ENCODE assay signal across 7 cellular contexts in genomic region chr22:22321743-22322611, GRCh38.
DNase-seq lines count a peak whose midpoint lies in the region; ATAC-seq, FAIRE-seq and TF ChIP-seq lines count a peak whose summit lies in the region.
"Not testable (repeated sequence)": the region's sequence is repeated elsewhere in the genome, so short reads cannot be mapped to it uniquely, and the experiment has no call there.

No MANE protein-coding gene starts in this region.

- not testable (repeated sequence) for H3K4me1 ChIP-seq in K562 (replicated peaks in 1 of 2; ENCODE audit: control insufficient read depth in 2 of 2, insufficient read depth in 2 of 2, low read length in 2 of 2); small intestine (ENCODE audit: control insufficient read depth in 2 of 2, insufficient read depth in 1 of 2, low read depth in 1 of 2, low read length in 1 of 2)

- TF ChIP-seq CTCF in WERI-Rb-1 (IDR thresholded peaks at IDR 0.05; ENCODE audit: low read depth, low read length), result peak; percentile 92
- peak; percentile 98 to 99 (median 98) for TF ChIP-seq CTCF in K562 (IDR thresholded peaks at IDR 0.05 in 2 of 3, conservative IDR thresholded peaks at IDR 0.05 in 1 of 3; ENCODE audit: insufficient read depth in 2 of 3, low read depth in 1 of 3, low read length in 3 of 3)

- not testable (repeated sequence) for H3K36me3 ChIP-seq in WERI-Rb-1
- peaks cover 31% of the 10 kb centered on the region for H3K36me3 ChIP-seq in K562 (ENCODE audit: control insufficient read depth, insufficient read depth, low read length)
- H3K36me3 ChIP-seq in small intestine (ENCODE audit: control insufficient read depth in 2 of 2, insufficient read depth in 2 of 2, low read length in 2 of 2), result peaks cover 2 to 10% of the 10 kb centered on the region in 2 donors

- H3K9me3 ChIP-seq in WERI-Rb-1 (ENCODE audit: severe bottlenecking); K562 (replicated peaks; ENCODE audit: control insufficient read depth, insufficient read depth, low read depth, low read length); small intestine (ENCODE audit: control insufficient read depth, low read depth): not testable (repeated sequence)

- intact Hi-C loops in K562 (cut with micrococcal nuclease), result not testable (repeated sequence)

- ATAC-seq in GM18498 (IDR thresholded peaks at IDR 0.05; ENCODE audit: unreplicated experiment) (peak; percentile 81), HG03139 (IDR thresholded peaks at IDR 0.05; ENCODE audit: unreplicated experiment) (peak; percentile 88), K562 (peak; percentile 99)

- BruUV-seq in K562 (replicated peaks; lab: Mats Ljungman, UMichigan), result not testable (repeated sequence)

- peak; percentile 16 for DNase-seq in NCI-H345 treated with DMSO at 0.1 percent for 48 hours (lab: John Stamatoyannopoulos, UW; ENCODE audit: unreplicated experiment)
- DNase-seq in WERI-Rb-1, result peak; percentile 84
- DNase-seq in K562 (ENCODE audit: extremely low read depth in 1 of 4, low spot score in 3 of 4), result peak; percentile 93 to 95 (median 94)
- peak in 38 of 51 donors; percentile 9 to 74 (median 33) for DNase-seq in hypothalamus (lab: John Stamatoyannopoulos, UW)
- peak; percentile 79 for DNase-seq in small intestine

- not testable (repeated sequence) for H3K27me3 ChIP-seq in WERI-Rb-1 (ENCODE audit: insufficient read depth, low read depth, severe bottlenecking); small intestine (ENCODE audit: control insufficient read depth in 2 of 2, insufficient read depth in 2 of 2, low read length in 2 of 2)
- peaks cover 5 to 10% of the 10 kb centered on the region in 2 experiments; a peak in 4 of 5 replicates for H3K27me3 ChIP-seq in K562 (ENCODE audit: control insufficient read depth in 2 of 2, insufficient read depth in 2 of 2, low read length in 2 of 2)

- H4K20me1 ChIP-seq in K562 (replicated peaks; ENCODE audit: control insufficient read depth, insufficient read depth, low read length), result 0 out of 2 replicates have a peak, but pooled peaks cover 11% of the 10 kb centered on the region

- H3K9me1 ChIP-seq in K562 (ENCODE audit: control insufficient read depth, insufficient read depth, low read length), result peaks cover 11% of the 10 kb centered on the region

- POLR2A ChIA-PET in K562 (lab: Yijun Ruan, JAX), result interaction anchor here (0.6 to 1.0 kb wide), 4 partner anchors 18 to 1764 kb away, joined by 3 read pairs; no protein-coding TSS in a partner anchor

- CTCF ChIA-PET in K562 (lab: Yijun Ruan, JAX; ENCODE audit: low intra/inter-chr PET ratio), result interaction anchor here (0.6 to 0.9 kb wide), 2 partner anchors 114 to 165 kb away, joined by 3 to 9 read pairs; no protein-coding TSS in a partner anchor

- TF ChIP-seq POLR2A in K562 (conservative IDR thresholded peaks at IDR 0.05), result not testable (repeated sequence)

- not testable (repeated sequence) for H3K79me2 ChIP-seq in K562 (ENCODE audit: control insufficient read depth, insufficient read depth, low read length)

- H3K4me2 ChIP-seq in K562 (ENCODE audit: insufficient read depth, low read length), result not testable (repeated sequence)

- H3K4me3 ChIP-seq in WERI-Rb-1 (ENCODE audit: low read depth, low read length); K562; small intestine (ENCODE audit: low read depth in 1 of 2, low read length in 2 of 2): not testable (repeated sequence)

- TF ChIP-seq RAD21 in K562 (CRISPR knock-in tag; conservative IDR thresholded peaks at IDR 0.05 in 1 of 2, IDR thresholded peaks at IDR 0.05 in 1 of 2), result peak; percentile 48 to 89; a peak in 3 of 4 replicates

- H2AFZ ChIP-seq in K562 (ENCODE audit: low read depth, low read length), result not testable (repeated sequence)

- H3K9ac ChIP-seq in K562 (ENCODE audit: insufficient read depth in 1 of 2, low read depth in 2 of 2, low read length in 2 of 2), result not testable (repeated sequence)

- 4% methylated on average over 11 of the region's 11 CpGs for WGBS in K562 (ENCODE audit: insufficient coverage, low coverage, missing lambda C conversion rate)
- 11 to 21% (median 18%) methylated on average over 9 to 10 of the region's 11 CpGs for WGBS in small intestine, 3 donors

- not testable (repeated sequence) for H3K27ac ChIP-seq in WERI-Rb-1; K562 (ENCODE audit: extremely low read depth, low read depth, low read length); small intestine (ENCODE audit: low read depth in 1 of 2, low read length in 1 of 2)

- TF ChIP-seq EP300 in K562 (IDR thresholded peaks at IDR 0.05; ENCODE audit: low read length), result not testable (repeated sequence)

- in situ Hi-C loops in K562 (cut with MboI), result not testable (repeated sequence)

- peak; percentile 90 for FAIRE-seq in K562 (lab: Jason Lieb, UNC)
- not testable (repeated sequence) for FAIRE-seq in small intestine (lab: Jason Lieb, UNC)

TF ChIP-seq in K562, 482 proteins besides CTCF, POLR2A, EP300 and RAD21 (continues in another document):
- peak; percentile 71 to 72; a peak in 3 of 4 replicates for TF ChIP-seq TEAD1 (CRISPR knock-in tag; IDR thresholded peaks at IDR 0.05)
- TF ChIP-seq JUN (IDR thresholded peaks at IDR 0.05; ENCODE audit: borderline replicate concordance, low read depth, low read length), result peak; percentile 59; the same call in 1 of the 2 replicates
- TF ChIP-seq JUN (CRISPR knock-in tag; IDR thresholded peaks at IDR 0.05; ENCODE audit: borderline replicate concordance), result not testable (repeated sequence)
- 0 out of 2 replicates have a peak, but pooled peaks have one; percentile 24 for TF ChIP-seq CXXC5 (CRISPR knock-in tag; IDR thresholded peaks at IDR 0.05)
- TF ChIP-seq ETS1 (conservative IDR thresholded peaks at IDR 0.05; ENCODE audit: control insufficient read depth, low read depth, low read length), result 0 out of 2 replicates have a peak, but pooled peaks have one; percentile 50
- TF ChIP-seq KLF16 (IDR thresholded peaks at IDR 0.05), result peak; percentile 78; the same call in 1 of the 2 replicates
- 0 out of 2 replicates have a peak, but pooled peaks have one; percentile 21 for TF ChIP-seq STAT5A (IDR thresholded peaks at IDR 0.05; ENCODE audit: borderline replicate concordance, low read length)
- TF ChIP-seq HCFC1 (IDR thresholded peaks at IDR 0.05; ENCODE audit: low read depth, low read length), result peak; percentile 45; the same call in 1 of the 2 replicates
- TF ChIP-seq HMGXB4 (CRISPR knock-in tag; IDR thresholded peaks at IDR 0.05), result peak; percentile 46; the same call in 1 of the 2 replicates
- TF ChIP-seq CTCFL (IDR thresholded peaks at IDR 0.05; ENCODE audit: borderline replicate concordance, insufficient read depth, low read depth, low read length, poor library complexity, severe bottlenecking), result peak; percentile 97
- peak; percentile 80 for TF ChIP-seq SMC3 (conservative IDR thresholded peaks at IDR 0.05; ENCODE audit: insufficient read depth, low read depth, low read length)
- TF ChIP-seq MAZ (CRISPR knock-in tag; conservative IDR thresholded peaks at IDR 0.05 in 1 of 2, IDR thresholded peaks at IDR 0.05 in 1 of 2), result 0 out of 4 replicates have a peak, but pooled peaks of 1 of the 2 experiments have one; percentile 55

Comparison
In these comparisons a context has a peak if more than half of its experiments do, and no peak if none do; other contexts are left out.
1. DNase-seq: peak in every context shown above with its lines; median percentile 94 in K562; 84 in WERI-Rb-1; 79 in small intestine; 33 in hypothalamus; 16 in NCI-H345 treated with DMSO at 0.1 percent for 48 hours.